ENCODE assay signal across 1 cellular context in genomic region chr11:3886985-3887384, GRCh38.
TF ChIP-seq lines count a peak whose summit lies in the region.

No MANE protein-coding gene starts in this region.

TF ChIP-seq in WTC11, 78 proteins besides CTCF, POLR2A, EP300 and RAD21:
- no peak for TF ChIP-seq ZNF425 (CRISPR knock-in tag; conservative IDR thresholded peaks at IDR 0.05)
- TF ChIP-seq SMAD4 (CRISPR knock-in tag; IDR thresholded peaks at IDR 0.05), result no peak
- TF ChIP-seq PRRX2 (CRISPR knock-in tag; IDR thresholded peaks at IDR 0.05), result no peak
